8 cellular contexts compared by ENCODE assay signal in genomic region chr7:128833148-128833938, GRCh38. TPM values are rescaled to one million over a fixed set of nuclear protein-coding genes. Genes with fewer than 3 reads are reported as not detected.
DNase-seq lines count a peak whose midpoint lies in the region; ATAC-seq, FAIRE-seq and TF ChIP-seq lines count a peak whose summit lies in the region.
"Had no signal": no experiment of that assay in that cellular context is flagged by ENCODE, and none has a peak within 500 bp of the region (broad histone marks: within the 10 kb centered on the region; RNA-seq: fewer than 3 reads in every experiment).

No MANE protein-coding gene starts in this region.

- TF ChIP-seq CTCF in K562 (IDR thresholded peaks at IDR 0.05 in 2 of 3, conservative IDR thresholded peaks at IDR 0.05 in 1 of 3; ENCODE audit: insufficient read depth in 2 of 3, low read depth in 1 of 3, low read length in 3 of 3), result no peak; a peak in 1 of 6 replicates

- H3K27me3 Mint-ChIP-seq in immature natural killer cell (ENCODE audit: low read depth in 3 of 3), result peaks cover 12 to 19% (median 13%) of the 10 kb centered on the region in 3 donors

- H3K9me3 ChIP-seq in K562 (replicated peaks; ENCODE audit: control insufficient read depth, insufficient read depth, low read depth, low read length), result no peaks in the 10 kb centered on the region

- H3K9me3 Mint-ChIP-seq in immature natural killer cell, result no peaks in the 10 kb centered on the region

- WGBS in K562 (ENCODE audit: insufficient coverage, low coverage, missing lambda C conversion rate), result 26% methylated on average over 11 of the region's 13 CpGs

- intact Hi-C loops in K562 (cut with micrococcal nuclease), result loop anchor here (2.0 kb wide), 2 partner anchors 41 to 51 kb away; no protein-coding TSS in a partner anchor

- H3K79me2 ChIP-seq in K562 (ENCODE audit: control insufficient read depth, insufficient read depth, low read length), result peaks cover 50% of the 10 kb centered on the region

- no peak for TF ChIP-seq EP300 in K562 (IDR thresholded peaks at IDR 0.05; ENCODE audit: low read length)

- peaks cover 29 to 73% of the 10 kb centered on the region in 2 experiments for H3K4me1 ChIP-seq in K562 (replicated peaks in 1 of 2; ENCODE audit: control insufficient read depth in 2 of 2, insufficient read depth in 2 of 2, low read length in 2 of 2)

- H3K4me2 ChIP-seq in K562 (ENCODE audit: insufficient read depth, low read length), result peak overlapping the region; percentile 97

- peak overlapping the region; percentile 91 to 95 for H3K9ac ChIP-seq in K562 (ENCODE audit: insufficient read depth in 1 of 2, low read depth in 2 of 2, low read length in 2 of 2)

- ATAC-seq in K562, result peak; percentile 12
- no peak for ATAC-seq in HG03457 (IDR thresholded peaks at IDR 0.05; ENCODE audit: unreplicated experiment)
- ATAC-seq: Panc1 had no signal

- CTCF ChIA-PET in K562 (lab: Yijun Ruan, JAX; ENCODE audit: low intra/inter-chr PET ratio), result no interaction called here

- no peak for TF ChIP-seq RAD21 in K562 (CRISPR knock-in tag; conservative IDR thresholded peaks at IDR 0.05 in 1 of 2, IDR thresholded peaks at IDR 0.05 in 1 of 2)

- no peaks in the 10 kb centered on the region for H3K9me1 ChIP-seq in K562 (ENCODE audit: control insufficient read depth, insufficient read depth, low read length)

- peaks cover 55% of the 10 kb centered on the region; the same call in 2 of the 3 replicates for H3K36me3 ChIP-seq in K562 (ENCODE audit: control insufficient read depth, insufficient read depth, low read length)

- BruUV-seq in K562 (replicated peaks; lab: Mats Ljungman, UMichigan), result no TSS peak

- POLR2A ChIA-PET in K562 (lab: Yijun Ruan, JAX), result interaction anchor here (0.6 to 4.3 kb wide), 21 partner anchors 9 to 1127 kb away, joined by 3 to 39 read pairs (median 5); partner anchors contain the start of genes ATP6V1F and CALU

- no peak overlapping the region for H3K4me3 Mint-ChIP-seq in immature natural killer cell

- peak overlapping the region; percentile 90 for H3K27ac ChIP-seq in K562 (ENCODE audit: extremely low read depth, low read depth, low read length)

- no peak for TF ChIP-seq POLR2A in K562 (conservative IDR thresholded peaks at IDR 0.05)

- in situ Hi-C loops in K562 (cut with MboI), result no loop called here

- FAIRE-seq in K562 (lab: Jason Lieb, UNC), result peak; percentile 91

- H3K27ac Mint-ChIP-seq in immature natural killer cell, result no peak overlapping the region

- peak overlapping the region; percentile 66 for H3K4me3 ChIP-seq in K562

- DNase-seq in LHCN-M2 (ENCODE audit: low read depth), result peak; percentile 99
- peak; percentile 89 to 96 (median 94) for DNase-seq in K562 (ENCODE audit: extremely low read depth in 1 of 4, low spot score in 3 of 4)
- peak; percentile 68 for DNase-seq in islet precursor cell
- DNase-seq in superior temporal gyrus (ENCODE audit: extremely low spot score), result peak; percentile 71
- no peak for DNase-seq in NK-92 (lab: John Stamatoyannopoulos, UW; ENCODE audit: unreplicated experiment)
- no peak for DNase-seq in immature natural killer cell

- peaks cover 10% of the 10 kb centered on the region in 2 donors for H3K4me1 Mint-ChIP-seq in immature natural killer cell

- H2AFZ ChIP-seq in K562 (ENCODE audit: low read depth, low read length), result no peak overlapping the region

- 0 out of 2 replicates have a peak, but pooled peaks cover 4% of the 10 kb centered on the region for H4K20me1 ChIP-seq in K562 (replicated peaks; ENCODE audit: control insufficient read depth, insufficient read depth, low read length)

- H3K36me3 Mint-ChIP-seq in immature natural killer cell, result no peaks in the 10 kb centered on the region

- no peaks in the 10 kb centered on the region for H3K27me3 ChIP-seq in K562 (ENCODE audit: control insufficient read depth in 2 of 2, insufficient read depth in 2 of 2, low read length in 2 of 2)

RNA-seq across cellular contexts. Expression of gene FLNC, which starts 3.1 kb away (rescaled TPM):
- total RNA-seq in LHCN-M2 (2014; rRNA removed) (215 and 254 TPM in 2 replicates), K562 (2014; rRNA removed) (60.7 and 94.5 TPM in 2 replicates), K562 (2014; rRNA removed; fragmentation: Illumina TruSeq; extraction: Trizol) (11.4 and 18.2 TPM in 2 replicates), K562 (2015; rRNA removed; fragmentation: Illumina TruSeq; extraction: Trizol) (28.8 and 33.3 TPM in 2 replicates), K562 (2021) (148 and 155 TPM in 2 replicates)
- polyA plus RNA-seq in LHCN-M2 (2012), result 311 TPM
- total RNA-seq in K562 (2011; cell fraction: chromatin; rRNA removed; ENCODE audit: low replicate concordance), result 62.5 and 206 TPM in 2 replicates
- total RNA-seq in K562 (2011; cell fraction: nucleolus; rRNA removed), result 132 and 134 TPM in 2 replicates
- 72.1 and 81.0 TPM in 2 replicates for total RNA-seq in K562 (2011; cell fraction: nucleoplasm; rRNA removed)
- polyA plus RNA-seq in K562 (2011; rRNA removed) (10.3 and 11.4 TPM in 2 replicates), K562 (2014; fragmentation: Illumina TruSeq; extraction: Trizol) (32.8 and 55.3 TPM in 2 replicates), K562 (2014; fragmentation: Nextera tagmentation; extraction: Ambion mirVana) (1 to 10 TPM in 1 of 2 experiments, under 1 TPM in 1; 0.90 to 1.1 TPM), K562 (2014; rRNA removed) (29.0 and 34.7 TPM in 2 replicates), immature natural killer cell (not detected)
- 11.4 and 26.8 TPM in 2 replicates for polyA plus RNA-seq in K562 (2011; cell fraction: cytosol; rRNA removed)
- 58.5 and 126 TPM in 2 replicates for polyA plus RNA-seq in K562 (2011; cell fraction: nucleus; rRNA removed)
- 66.6 and 106 TPM in 2 replicates for polyA plus RNA-seq in K562 (2012)
- 15.1 and 41.9 TPM in 2 replicates for polyA minus RNA-seq in K562 (2011; rRNA and poly(A)+ RNA removed)
- 127 and 146 TPM in 2 replicates for polyA minus RNA-seq in K562 (2011; cell fraction: cytosol; rRNA and poly(A)+ RNA removed)
- polyA minus RNA-seq in K562 (2011; cell fraction: nucleus; rRNA and poly(A)+ RNA removed), result 53.1 and 53.6 TPM in 2 replicates

RNA-seq across cellular contexts. Expression of gene ATP6V1F, which starts 29.3 kb away (rescaled TPM):
- total RNA-seq in LHCN-M2 (2014; rRNA removed) (211 and 226 TPM in 2 replicates), K562 (2014; rRNA removed) (265 and 341 TPM in 2 replicates), K562 (2014; rRNA removed; fragmentation: Illumina TruSeq; extraction: Trizol) (174 and 206 TPM in 2 replicates), K562 (2015; rRNA removed; fragmentation: Illumina TruSeq; extraction: Trizol) (332 and 336 TPM in 2 replicates), K562 (2021) (378 and 393 TPM in 2 replicates)
- polyA plus RNA-seq in LHCN-M2 (2012), result 591 TPM
- total RNA-seq in K562 (2011; cell fraction: chromatin; rRNA removed; ENCODE audit: low replicate concordance), result 21.6 and 54.5 TPM in 2 replicates
- 72.7 and 74.7 TPM in 2 replicates for total RNA-seq in K562 (2011; cell fraction: nucleolus; rRNA removed)
- 70.9 and 89.2 TPM in 2 replicates for total RNA-seq in K562 (2011; cell fraction: nucleoplasm; rRNA removed)
- polyA plus RNA-seq in K562 (2011; rRNA removed) (507 and 542 TPM in 2 replicates), K562 (2014; fragmentation: Illumina TruSeq; extraction: Trizol) (604 and 714 TPM in 2 replicates), K562 (2014; fragmentation: Nextera tagmentation; extraction: Ambion mirVana) (1,000 to 10,000 TPM in 1 of 2 experiments, 100 to 1,000 TPM in 1; 733 to 1,123 TPM), K562 (2014; rRNA removed) (568 and 645 TPM in 2 replicates), immature natural killer cell (100 to 1,000 TPM; 358 to 616 (median 487) TPM)
- 869 and 1,641 TPM in 2 replicates for polyA plus RNA-seq in K562 (2011; cell fraction: cytosol; rRNA removed)
- 256 and 267 TPM in 2 replicates for polyA plus RNA-seq in K562 (2011; cell fraction: nucleus; rRNA removed)
- 454 and 820 TPM in 2 replicates for polyA plus RNA-seq in K562 (2012)
- 83.2 and 101 TPM in 2 replicates for polyA minus RNA-seq in K562 (2011; rRNA and poly(A)+ RNA removed)
- 93.9 and 97.2 TPM in 2 replicates for polyA minus RNA-seq in K562 (2011; cell fraction: cytosol; rRNA and poly(A)+ RNA removed)
- polyA minus RNA-seq in K562 (2011; cell fraction: nucleus; rRNA and poly(A)+ RNA removed), result 35.3 and 68.5 TPM in 2 replicates

RNA-seq across cellular contexts. Expression of gene CCDC136, which starts 41.6 kb away (rescaled TPM):
- total RNA-seq in LHCN-M2 (2014; rRNA removed) (3.2 and 5.3 TPM in 2 replicates), K562 (2014; rRNA removed) (17.0 and 23.5 TPM in 2 replicates), K562 (2014; rRNA removed; fragmentation: Illumina TruSeq; extraction: Trizol) (15.3 and 18.8 TPM in 2 replicates), K562 (2015; rRNA removed; fragmentation: Illumina TruSeq; extraction: Trizol) (27.6 and 28.7 TPM in 2 replicates), K562 (2021) (23.7 and 26.5 TPM in 2 replicates)
- polyA plus RNA-seq in LHCN-M2 (2012), result 3.9 TPM
- total RNA-seq in K562 (2011; cell fraction: chromatin; rRNA removed; ENCODE audit: low replicate concordance), result 153 and 165 TPM in 2 replicates
- 88.4 and 89.7 TPM in 2 replicates for total RNA-seq in K562 (2011; cell fraction: nucleolus; rRNA removed)
- 120 and 159 TPM in 2 replicates for total RNA-seq in K562 (2011; cell fraction: nucleoplasm; rRNA removed)
- polyA plus RNA-seq in K562 (2011; rRNA removed) (40.2 and 45.0 TPM in 2 replicates), K562 (2014; fragmentation: Illumina TruSeq; extraction: Trizol) (23.5 and 26.9 TPM in 2 replicates), K562 (2014; fragmentation: Nextera tagmentation; extraction: Ambion mirVana) (1 to 10 TPM; 2.4 TPM), K562 (2014; rRNA removed) (34.8 and 40.8 TPM in 2 replicates), immature natural killer cell (1 to 10 TPM in 1 of 3 donors, under 1 TPM in 1, not detected in 1; 0.24 to 2.6 TPM)
- polyA plus RNA-seq in K562 (2011; cell fraction: cytosol; rRNA removed), result 12.2 and 20.3 TPM in 2 replicates
- 165 and 172 TPM in 2 replicates for polyA plus RNA-seq in K562 (2011; cell fraction: nucleus; rRNA removed)
- polyA plus RNA-seq in K562 (2012), result 30.6 and 53.3 TPM in 2 replicates
- polyA minus RNA-seq in K562 (2011; rRNA and poly(A)+ RNA removed), result 31.9 and 36.9 TPM in 2 replicates
- 9.3 and 17.3 TPM in 2 replicates for polyA minus RNA-seq in K562 (2011; cell fraction: cytosol; rRNA and poly(A)+ RNA removed)
- 47.4 and 54.8 TPM in 2 replicates for polyA minus RNA-seq in K562 (2011; cell fraction: nucleus; rRNA and poly(A)+ RNA removed)

RNA-seq across cellular contexts. Expression of gene OPN1SW, which starts 57.7 kb away (rescaled TPM):
- total RNA-seq in LHCN-M2 (2014; rRNA removed) (1.7 and 2.1 TPM in 2 replicates), K562 (2014; rRNA removed) (not detected in 2 replicates), K562 (2014; rRNA removed; fragmentation: Illumina TruSeq; extraction: Trizol) (not detected in 2 replicates), K562 (2015; rRNA removed; fragmentation: Illumina TruSeq; extraction: Trizol) (not detected in 2 replicates), K562 (2021) (not detected in 2 replicates)
- 3.5 TPM for polyA plus RNA-seq in LHCN-M2 (2012)
- not detected in 2 replicates for total RNA-seq in K562 (2011; cell fraction: chromatin; rRNA removed; ENCODE audit: low replicate concordance)
- not detected in 2 replicates for total RNA-seq in K562 (2011; cell fraction: nucleolus; rRNA removed)
- not detected in 2 replicates for total RNA-seq in K562 (2011; cell fraction: nucleoplasm; rRNA removed)
- polyA plus RNA-seq in K562 (2011; rRNA removed) (not detected in 2 replicates), K562 (2014; fragmentation: Illumina TruSeq; extraction: Trizol) (not detected in 2 replicates), K562 (2014; fragmentation: Nextera tagmentation; extraction: Ambion mirVana) (1 to 10 TPM in 1 of 2 experiments, under 1 TPM in 1; 0.84 to 1.0 TPM), K562 (2014; rRNA removed) (not detected in 2 replicates), immature natural killer cell (not detected)
- polyA plus RNA-seq in K562 (2011; cell fraction: cytosol; rRNA removed), result not detected in 2 replicates
- not detected in 2 replicates for polyA plus RNA-seq in K562 (2011; cell fraction: nucleus; rRNA removed)
- polyA plus RNA-seq in K562 (2012), result 0.09 and 0.24 TPM in 2 replicates
- not detected in 2 replicates for polyA minus RNA-seq in K562 (2011; rRNA and poly(A)+ RNA removed)
- polyA minus RNA-seq in K562 (2011; cell fraction: cytosol; rRNA and poly(A)+ RNA removed), result not detected in 2 replicates
- polyA minus RNA-seq in K562 (2011; cell fraction: nucleus; rRNA and poly(A)+ RNA removed), result not detected in 2 replicates

Comparison
In these comparisons a context has a peak if more than half of its experiments do, and no peak if none do; other contexts are left out.
1. DNase-seq: peak in LHCN-M2 (single experiment), K562 (4 of 4), islet precursor cell (single experiment) and superior temporal gyrus (single experiment); none in NK-92 (single experiment) and immature natural killer cell (0 of 3).